ENCODE assay signal across 13 cellular contexts in genomic region chr15:35496585-35496984, GRCh38. TPM values are rescaled to one million over a fixed set of nuclear protein-coding genes. Genes with fewer than 3 reads are reported as not detected.
DNase-seq lines count a peak whose midpoint lies in the region; ATAC-seq, FAIRE-seq and TF ChIP-seq lines count a peak whose summit lies in the region.
"Had no signal": no experiment of that assay in that cellular context is flagged by ENCODE, and none has a peak within 500 bp of the region (broad histone marks: within the 10 kb centered on the region; RNA-seq: fewer than 3 reads in every experiment).

No MANE protein-coding gene starts in this region.

- TF ChIP-seq CTCF in Loucy (conservative IDR thresholded peaks at IDR 0.05; ENCODE audit: low read length) = no peak
- no peak for TF ChIP-seq CTCF in vagina (IDR thresholded peaks at IDR 0.05)
- no peak for TF ChIP-seq CTCF in HepG2 (CRISPR knock-in tag; IDR thresholded peaks at IDR 0.05)

- H3K36me3 Mint-ChIP-seq in activated naive CD4-positive, alpha-beta T cell treated with anti-CD3 and anti-CD28 coated beads for 36 hours (ENCODE audit: low read depth) = peaks cover 9% of the 10 kb centered on the region

- no peaks in the 10 kb centered on the region for H3K36me3 ChIP-seq in Loucy (ENCODE audit: insufficient read depth, low read length)
- peaks cover 0 to 6% of the 10 kb centered on the region in 2 donors for H3K36me3 ChIP-seq in vagina
- no peaks in the 10 kb centered on the region for H3K36me3 ChIP-seq in HepG2 (replicated peaks in 1 of 2; ENCODE audit: control insufficient read depth in 1 of 2, insufficient read depth in 2 of 2, low read length in 2 of 2)
- H3K36me3 ChIP-seq: SJCRH30 had no signal

- no TSS peak for BruUV-seq in HepG2 (replicated peaks; lab: Mats Ljungman, UMichigan)

- TF ChIP-seq POLR2A in vagina (IDR thresholded peaks at IDR 0.05) (no peak), HepG2 (IDR thresholded peaks at IDR 0.05; ENCODE audit: insufficient read depth in 1 of 2, low read depth in 2 of 2, low read length in 2 of 2) (no peak)

- no peak overlapping the region for H3K27ac Mint-ChIP-seq in activated naive CD4-positive, alpha-beta T cell treated with anti-CD3 and anti-CD28 coated beads for 36 hours
- H3K27ac Mint-ChIP-seq: nephron had no signal

- DNase-seq in GM03348 (ENCODE audit: low spot score) (peak; percentile 14), vagina (ENCODE audit: extremely low spot score in 2 of 2) (no peak), NCI-H1694 treated with DMSO at 0.1 percent for 48 hours (lab: John Stamatoyannopoulos, UW) (no peak), HepG2 (ENCODE audit: low spot score) (no peak)
- DNase-seq in activated naive CD4-positive, alpha-beta T cell treated with anti-CD3 and anti-CD28 coated beads for 36 hours = no peak
- DNase-seq: NCI-H1105; SJCRH30; stimulated activated CD4-positive, alpha-beta T cell treated with anti-CD3 and anti-CD28 coated beads, Interleukin-2, amount 100 ng/mL, for 24 hours had no signal

- H3K4me3 ChIP-seq in Loucy (ENCODE audit: low read length, poor library complexity, severe bottlenecking) (no peak overlapping the region), vagina (no peak overlapping the region), HepG2 (replicated peaks in 1 of 3; ENCODE audit: insufficient read depth in 1 of 3, low read depth in 2 of 3, low read length in 3 of 3) (no peak overlapping the region)
- H3K4me3 ChIP-seq: hepatocyte, SJCRH30 had no signal

- TF ChIP-seq RAD21 in HepG2 (CRISPR knock-in tag; IDR thresholded peaks at IDR 0.05) = no peak

- H4K20me1 ChIP-seq in Loucy (ENCODE audit: insufficient read depth, low read length, poor library complexity, severe bottlenecking) = no peaks in the 10 kb centered on the region
- H4K20me1 ChIP-seq in HepG2 (ENCODE audit: insufficient read depth, low read length) = no peaks in the 10 kb centered on the region

- POLR2A ChIA-PET in HepG2 (lab: Yijun Ruan, JAX) = no interaction called here

- ATAC-seq in GM19351 (IDR thresholded peaks at IDR 0.05; ENCODE audit: unreplicated experiment) = peak; percentile 99
- peak; percentile 99 for ATAC-seq in HG02884 (IDR thresholded peaks at IDR 0.05; ENCODE audit: unreplicated experiment)
- no peak for ATAC-seq in HepG2

- no peak overlapping the region for H3K9ac ChIP-seq in Loucy (ENCODE audit: low read depth, low read length, poor library complexity, severe bottlenecking)
- no peak overlapping the region for H3K9ac ChIP-seq in HepG2 (ENCODE audit: insufficient read depth, low read depth, low read length)

- H3K27me3 ChIP-seq in Loucy (ENCODE audit: insufficient read depth, low read length, poor library complexity, severe bottlenecking) = no peaks in the 10 kb centered on the region
- H3K27me3 ChIP-seq in vagina = no peaks in the 10 kb centered on the region
- H3K27me3 ChIP-seq in HepG2 (ENCODE audit: control insufficient read depth in 1 of 2, insufficient read depth in 2 of 2, low read length in 2 of 2) = no peaks in the 10 kb centered on the region
- H3K27me3 ChIP-seq: hepatocyte, SJCRH30 had no signal

- CTCF ChIA-PET in activated naive CD4-positive, alpha-beta T cell treated with anti-CD3 and anti-CD28 coated beads for 36 hours (lab: Charles Lee) = no interaction called here
- CTCF ChIA-PET in HepG2 (lab: Yijun Ruan, JAX; ENCODE audit: low intra/inter-chr PET ratio, low total read pairs) = no interaction called here

- no peaks in the 10 kb centered on the region for H3F3A ChIP-seq in Loucy (ENCODE audit: low read depth)

- no peaks in the 10 kb centered on the region for H3K27me3 Mint-ChIP-seq in activated naive CD4-positive, alpha-beta T cell treated with anti-CD3 and anti-CD28 coated beads for 36 hours (ENCODE audit: low read depth)

- in situ Hi-C loops in HepG2 (cut with HindIII; ENCODE audit: extremely low pct_ligation_motif_present, low pct_unique_long_range_greater_than_20kb) = no loop called here

- H3K4me1 Mint-ChIP-seq in activated naive CD4-positive, alpha-beta T cell treated with anti-CD3 and anti-CD28 coated beads for 36 hours (ENCODE audit: low read depth) = peaks cover 1% of the 10 kb centered on the region

- intact Hi-C loops in vagina (cut with DNase I) = no loop called here
- intact Hi-C loops in activated naive CD4-positive, alpha-beta T cell treated with anti-CD3 and anti-CD28 coated beads for 36 hours (cut with micrococcal nuclease) = no loop called here
- intact Hi-C loops in HepG2 (cut with micrococcal nuclease; ENCODE audit: unreplicated experiment) = no loop called here

- H3K4me2 ChIP-seq in Loucy (ENCODE audit: low read depth, low read length, poor library complexity, severe bottlenecking) = no peak overlapping the region
- H3K4me2 ChIP-seq in HepG2 (ENCODE audit: low read depth, low read length) = no peak overlapping the region
- H3K4me2 ChIP-seq: hepatocyte had no signal

- H2AFZ ChIP-seq in Loucy (ENCODE audit: low read length) = peak overlapping the region; percentile 27; the same call in 1 of the 2 replicates
- no peak overlapping the region for H2AFZ ChIP-seq in HepG2 (ENCODE audit: low read length)
- H2AFZ ChIP-seq: hepatocyte had no signal

- no peaks in the 10 kb centered on the region for H3K9me3 Mint-ChIP-seq in activated naive CD4-positive, alpha-beta T cell treated with anti-CD3 and anti-CD28 coated beads for 36 hours
- H3K9me3 Mint-ChIP-seq: nephron had no signal

- H3K79me2 ChIP-seq in Loucy (ENCODE audit: insufficient read depth, low read length) = no peaks in the 10 kb centered on the region
- H3K79me2 ChIP-seq in HepG2 (ENCODE audit: insufficient read depth, low read length) = no peaks in the 10 kb centered on the region
- H3K79me2 ChIP-seq: hepatocyte had no signal

- TF ChIP-seq EP300 in HepG2 (IDR thresholded peaks at IDR 0.05; ENCODE audit: low read depth in 2 of 2, low read length in 2 of 2) (no peak), HepG2 (CRISPR knock-in tag; IDR thresholded peaks at IDR 0.05; ENCODE audit: borderline replicate concordance) (no peak)

- H3K4me1 ChIP-seq in Loucy (ENCODE audit: insufficient read depth, low read length, poor library complexity, severe bottlenecking) = no peaks in the 10 kb centered on the region
- H3K4me1 ChIP-seq in vagina = no peaks in the 10 kb centered on the region
- H3K4me1 ChIP-seq in HepG2 (ENCODE audit: insufficient read depth, low read length) = no peaks in the 10 kb centered on the region

- H3K27ac ChIP-seq in vagina = no peak overlapping the region
- H3K27ac ChIP-seq in HepG2 (ENCODE audit: extremely low read length, insufficient read depth, low read length) = no peak overlapping the region
- H3K27ac ChIP-seq: hepatocyte, SJCRH30 had no signal

- no peak overlapping the region for H3K4me3 Mint-ChIP-seq in activated naive CD4-positive, alpha-beta T cell treated with anti-CD3 and anti-CD28 coated beads for 36 hours
- H3K4me3 Mint-ChIP-seq: nephron had no signal

- no peak for FAIRE-seq in HepG2 (lab: Jason Lieb, UNC)

- no peaks in the 10 kb centered on the region for H3K9me2 ChIP-seq in Loucy (replicated peaks; ENCODE audit: low read depth, low read length)

- H3K9me3 ChIP-seq in Loucy (ENCODE audit: insufficient read depth, low read depth, low read length) = no peaks in the 10 kb centered on the region
- no peaks in the 10 kb centered on the region for H3K9me3 ChIP-seq in vagina
- H3K9me3 ChIP-seq in HepG2 (ENCODE audit: low read length) = no peaks in the 10 kb centered on the region
- H3K9me3 ChIP-seq: SJCRH30 had no signal

TF ChIP-seq in HepG2, 621 proteins besides CTCF, POLR2A, EP300 and RAD21 (continues in another document):
- TF ChIP-seq NFYC (CRISPR knock-in tag; IDR thresholded peaks at IDR 0.05) (no peak), ZNF20 (CRISPR knock-in tag; IDR thresholded peaks at IDR 0.05) (no peak), BORCS8-MEF2B (CRISPR knock-in tag; IDR thresholded peaks at IDR 0.05) (no peak), GFI1 (CRISPR knock-in tag; IDR thresholded peaks at IDR 0.05; ENCODE audit: borderline replicate concordance) (no peak)

RNA-seq across cellular contexts. Expression of gene DPH6, which starts 49.4 kb away (rescaled TPM):
- 30.2 TPM for total RNA-seq in vagina
- total RNA-seq in activated naive CD4-positive, alpha-beta T cell treated with anti-CD3 and anti-CD28 coated beads for 36 hours = 10 to 100 TPM; 20.0 to 20.5 TPM
- total RNA-seq in HepG2 (2016; rRNA removed; fragmentation: Illumina TruSeq; extraction: Trizol) = 25.8 and 27.0 TPM in 2 replicates
- total RNA-seq in HepG2 (2016; cell fraction: cytosol; rRNA removed; fragmentation: Illumina TruSeq; extraction: Trizol; ENCODE audit: low read depth) = 9.5 and 11.4 TPM in 2 replicates
- total RNA-seq in HepG2 (2016; cell fraction: insoluble cytoplasmic fraction; rRNA removed; fragmentation: Illumina TruSeq; extraction: Trizol) = 26.9 and 32.4 TPM in 2 replicates
- total RNA-seq in HepG2 (2016; cell fraction: membrane; rRNA removed; fragmentation: Illumina TruSeq; extraction: Trizol) = 7.1 and 8.6 TPM in 2 replicates
- total RNA-seq in HepG2 (2016; cell fraction: nucleus; rRNA removed; fragmentation: Illumina TruSeq; extraction: Trizol) = 50.3 and 53.4 TPM in 2 replicates
- polyA plus RNA-seq in HepG2 (2011; rRNA removed) = 7.2 and 10.2 TPM in 2 replicates
- polyA plus RNA-seq in HepG2 (2011; cell fraction: cytosol; rRNA removed) = 5.6 and 6.1 TPM in 2 replicates
- 9.4 and 11.6 TPM in 2 replicates for polyA plus RNA-seq in HepG2 (2011; cell fraction: nucleus; rRNA removed)
- polyA plus RNA-seq in HepG2 (2012) = 8.5 and 13.1 TPM in 2 replicates
- 3.2 and 3.3 TPM in 2 replicates for polyA plus RNA-seq in HepG2 (2016; cell fraction: cytosol; fragmentation: Illumina TruSeq; extraction: Trizol; ENCODE audit: low read depth)
- 19.6 and 20.9 TPM in 2 replicates for polyA plus RNA-seq in HepG2 (2016; cell fraction: insoluble cytoplasmic fraction; fragmentation: Illumina TruSeq; extraction: Trizol; ENCODE audit: low read depth)
- polyA plus RNA-seq in HepG2 (2016; cell fraction: membrane; fragmentation: Illumina TruSeq; extraction: Trizol; ENCODE audit: low read depth) = 3.7 and 4.9 TPM in 2 replicates
- 9.3 and 10.9 TPM in 2 replicates for polyA plus RNA-seq in HepG2 (2016; cell fraction: nucleus; fragmentation: Illumina TruSeq; extraction: Trizol; ENCODE audit: insufficient read depth, low read depth)
- polyA minus RNA-seq in HepG2 (2011; rRNA and poly(A)+ RNA removed; ENCODE audit: low replicate concordance) = 14.0 and 16.7 TPM in 2 replicates
- polyA minus RNA-seq in HepG2 (2011; cell fraction: cytosol; rRNA and poly(A)+ RNA removed) = 3.7 and 6.4 TPM in 2 replicates
- polyA minus RNA-seq in HepG2 (2011; cell fraction: nucleus; rRNA and poly(A)+ RNA removed) = 117 and 125 TPM in 2 replicates
